In genomic region chr14:22821193-22822016, GRCh38 we compare ENCODE assay signal across 1 cellular context.
TF ChIP-seq lines count a peak whose summit lies in the region.

No MANE protein-coding gene starts in this region.

TF ChIP-seq in HepG2, 621 proteins besides CTCF, POLR2A, EP300 and RAD21 (continued from another document):
- TF ChIP-seq HBP1 (CRISPR knock-in tag; IDR thresholded peaks at IDR 0.05; ENCODE audit: low read depth), result peak; percentile 95
- peak; percentile 97 for TF ChIP-seq DNMT3B (CRISPR knock-in tag; conservative IDR thresholded peaks at IDR 0.05)
- peak; percentile 84 for TF ChIP-seq GATAD2A (CRISPR knock-in tag; IDR thresholded peaks at IDR 0.05)
- no peak for TF ChIP-seq DNMT1 (CRISPR knock-in tag; IDR thresholded peaks at IDR 0.05)
- peak; percentile 20; the same call in 1 of the 2 replicates for TF ChIP-seq TARDBP (CRISPR knock-in tag; IDR thresholded peaks at IDR 0.05)
- TF ChIP-seq NKX3-1 (CRISPR knock-in tag; IDR thresholded peaks at IDR 0.05), result peak; percentile 64; the same call in 1 of the 2 replicates
- peak; percentile 73; the same call in 1 of the 2 replicates for TF ChIP-seq HDAC2 (CRISPR knock-in tag; IDR thresholded peaks at IDR 0.05)
- TF ChIP-seq ZNF607 (CRISPR knock-in tag; IDR thresholded peaks at IDR 0.05; ENCODE audit: borderline replicate concordance), result peak; percentile 82
- TF ChIP-seq ATF5 (CRISPR knock-in tag; IDR thresholded peaks at IDR 0.05; ENCODE audit: low read depth), result 0 out of 2 replicates have a peak, but pooled peaks have one; percentile 44
- TF ChIP-seq ZNF615 (CRISPR knock-in tag; IDR thresholded peaks at IDR 0.05; ENCODE audit: borderline replicate concordance), result no peak
- TF ChIP-seq KDM5B (CRISPR knock-in tag; IDR thresholded peaks at IDR 0.05; ENCODE audit: borderline replicate concordance), result peak; percentile 95
- 0 out of 2 replicates have a peak, but pooled peaks have one; percentile 56 for TF ChIP-seq MTF2 (CRISPR knock-in tag; IDR thresholded peaks at IDR 0.05; ENCODE audit: borderline replicate concordance)
- no peak for TF ChIP-seq FOXO4 (CRISPR knock-in tag; conservative IDR thresholded peaks at IDR 0.05)
- 0 out of 2 replicates have a peak, but pooled peaks have one; percentile 84 for TF ChIP-seq CSRNP1 (CRISPR knock-in tag; IDR thresholded peaks at IDR 0.05)
- peak; percentile 55; the same call in 1 of the 2 replicates for TF ChIP-seq POGK (CRISPR knock-in tag; conservative IDR thresholded peaks at IDR 0.05)
- no peak for TF ChIP-seq ZEB1 (IDR thresholded peaks at IDR 0.05; ENCODE audit: insufficient replicate concordance, low read depth)
- TF ChIP-seq FOXK2 (IDR thresholded peaks at IDR 0.05), result no peak
- 0 out of 2 replicates have a peak, but pooled peaks have one; percentile 10 for TF ChIP-seq MAFF (IDR thresholded peaks at IDR 0.05; ENCODE audit: low read depth, low read length)
- no peak for TF ChIP-seq FLYWCH1 (CRISPR knock-in tag; IDR thresholded peaks at IDR 0.05)
- no peak; the same call in 1 of the 2 replicates for TF ChIP-seq RARG (CRISPR knock-in tag; IDR thresholded peaks at IDR 0.05; ENCODE audit: low read depth)
- no peak for TF ChIP-seq ESRRA (CRISPR knock-in tag; IDR thresholded peaks at IDR 0.05; ENCODE audit: low read depth)
- TF ChIP-seq ZNF460 (CRISPR knock-in tag; IDR thresholded peaks at IDR 0.05; ENCODE audit: borderline replicate concordance), result no peak
- no peak for TF ChIP-seq EZH2 (conservative IDR thresholded peaks at IDR 0.05; ENCODE audit: low read depth, low read length)
- TF ChIP-seq ZNF724P (CRISPR knock-in tag; IDR thresholded peaks at IDR 0.05; ENCODE audit: borderline replicate concordance), result peak; percentile 86
- peak; percentile 84 for TF ChIP-seq ZNF335 (CRISPR knock-in tag; IDR thresholded peaks at IDR 0.05)
- TF ChIP-seq NCOA2 (CRISPR knock-in tag; IDR thresholded peaks at IDR 0.05), result peak; percentile 56; the same call in 1 of the 2 replicates
- TF ChIP-seq HIC2 (CRISPR knock-in tag; IDR thresholded peaks at IDR 0.05; ENCODE audit: low read depth), result peak; percentile 69; the same call in 1 of the 2 replicates
- TF ChIP-seq MYNN (CRISPR knock-in tag; IDR thresholded peaks at IDR 0.05; ENCODE audit: low read depth), result peak; percentile 95; the same call in 1 of the 2 replicates
- peak; percentile 33; the same call in 1 of the 2 replicates for TF ChIP-seq EHMT2 (IDR thresholded peaks at IDR 0.05; ENCODE audit: borderline replicate concordance, low read depth, low read length)
- TF ChIP-seq CEBPZ (IDR thresholded peaks at IDR 0.05; ENCODE audit: low read length), result no peak
- TF ChIP-seq ZNF879 (CRISPR knock-in tag; IDR thresholded peaks at IDR 0.05), result peak; percentile 98
- no peak for TF ChIP-seq CENPT (CRISPR knock-in tag; IDR thresholded peaks at IDR 0.05; ENCODE audit: low read depth)
- TF ChIP-seq ZNF691 (CRISPR knock-in tag; IDR thresholded peaks at IDR 0.05; ENCODE audit: borderline replicate concordance, low read depth), result peak; percentile 82; the same call in 1 of the 2 replicates
- TF ChIP-seq ZNF253 (CRISPR knock-in tag; IDR thresholded peaks at IDR 0.05; ENCODE audit: borderline replicate concordance), result peak; percentile 86; the same call in 1 of the 2 replicates
- no peak for TF ChIP-seq RERE (CRISPR knock-in tag; IDR thresholded peaks at IDR 0.05; ENCODE audit: low read depth)
- no peak for TF ChIP-seq ZNF660 (CRISPR knock-in tag; IDR thresholded peaks at IDR 0.05; ENCODE audit: borderline replicate concordance, low read depth)
- TF ChIP-seq CEBPB (IDR thresholded peaks at IDR 0.05; ENCODE audit: borderline replicate concordance, low read depth, low read length), result no peak; the same call in 1 of the 2 replicates
- no peak for TF ChIP-seq ATF1 (CRISPR knock-in tag; IDR thresholded peaks at IDR 0.05)
- peak; percentile 95 for TF ChIP-seq MAX (IDR thresholded peaks at IDR 0.05)
- peak; percentile 75 for TF ChIP-seq CEBPG (CRISPR knock-in tag; IDR thresholded peaks at IDR 0.05)
- TF ChIP-seq ZNF792 (CRISPR knock-in tag; IDR thresholded peaks at IDR 0.05), result peak; percentile 87; the same call in 1 of the 2 replicates
- peak; percentile 58; the same call in 1 of the 2 replicates for TF ChIP-seq MED1 (CRISPR knock-in tag; IDR thresholded peaks at IDR 0.05)
